In genomic region chr3:150183619-150184425, GRCh38 we compare ENCODE assay signal across 1 cellular context.
TF ChIP-seq lines count a peak whose summit lies in the region.

No MANE protein-coding gene starts in this region.

TF ChIP-seq in HepG2, 621 proteins besides CTCF, POLR2A, EP300 and RAD21 (continued from another document and continues in another):
- no peak for TF ChIP-seq JUNB (CRISPR knock-in tag; IDR thresholded peaks at IDR 0.05; ENCODE audit: borderline replicate concordance)
- no peak for TF ChIP-seq ZNF484 (CRISPR knock-in tag; IDR thresholded peaks at IDR 0.05; ENCODE audit: borderline replicate concordance, low read depth)
- TF ChIP-seq STAG1 (CRISPR knock-in tag; IDR thresholded peaks at IDR 0.05) = peak; percentile 75
- TF ChIP-seq CENPT (CRISPR knock-in tag; IDR thresholded peaks at IDR 0.05; ENCODE audit: low read depth) = no peak
- no peak for TF ChIP-seq ZNF569 (CRISPR knock-in tag; IDR thresholded peaks at IDR 0.05; ENCODE audit: borderline replicate concordance)
- TF ChIP-seq TFDP2 (CRISPR knock-in tag; IDR thresholded peaks at IDR 0.05) = no peak
- TF ChIP-seq SIX1 (CRISPR knock-in tag; IDR thresholded peaks at IDR 0.05; ENCODE audit: borderline replicate concordance) = no peak
- TF ChIP-seq ZNF773 (CRISPR knock-in tag; IDR thresholded peaks at IDR 0.05; ENCODE audit: borderline replicate concordance) = no peak
- TF ChIP-seq ZFP91 (CRISPR knock-in tag; IDR thresholded peaks at IDR 0.05; ENCODE audit: borderline replicate concordance) = peak; percentile 25; the same call in 1 of the 2 replicates
- 0 out of 2 replicates have a peak, but pooled peaks have one; percentile 10 for TF ChIP-seq GATAD2A (CRISPR knock-in tag; IDR thresholded peaks at IDR 0.05)
- TF ChIP-seq HES4 (CRISPR knock-in tag; IDR thresholded peaks at IDR 0.05; ENCODE audit: borderline replicate concordance) = no peak
- no peak for TF ChIP-seq ZHX1 (CRISPR knock-in tag; IDR thresholded peaks at IDR 0.05; ENCODE audit: low read depth)
- TF ChIP-seq MTA1 (CRISPR knock-in tag; IDR thresholded peaks at IDR 0.05; ENCODE audit: borderline replicate concordance) = no peak
- TF ChIP-seq SP140L (CRISPR knock-in tag; IDR thresholded peaks at IDR 0.05; ENCODE audit: borderline replicate concordance) = 0 out of 2 replicates have a peak, but pooled peaks have one; percentile 44
- TF ChIP-seq XBP1 (CRISPR knock-in tag; IDR thresholded peaks at IDR 0.05) = no peak
- TF ChIP-seq FOXP4 (CRISPR knock-in tag; IDR thresholded peaks at IDR 0.05) = 0 out of 2 replicates have a peak, but pooled peaks have one; percentile 7
- no peak for TF ChIP-seq ZNF142 (CRISPR knock-in tag; IDR thresholded peaks at IDR 0.05)
- no peak for TF ChIP-seq ZNF83 (CRISPR knock-in tag; IDR thresholded peaks at IDR 0.05; ENCODE audit: borderline replicate concordance)
- TF ChIP-seq CHCHD3 (CRISPR knock-in tag; IDR thresholded peaks at IDR 0.05) = no peak
- TF ChIP-seq NCOR1 (IDR thresholded peaks at IDR 0.05; ENCODE audit: borderline replicate concordance, low read length) = no peak
- no peak for TF ChIP-seq JDP2 (CRISPR knock-in tag; IDR thresholded peaks at IDR 0.05; ENCODE audit: borderline replicate concordance)
- no peak for TF ChIP-seq KDM5A (IDR thresholded peaks at IDR 0.05; ENCODE audit: borderline replicate concordance, low read length)
- peak; percentile 37; the same call in 1 of the 2 replicates for TF ChIP-seq BORCS8-MEF2B (CRISPR knock-in tag; IDR thresholded peaks at IDR 0.05)
- TF ChIP-seq ZNF205 (CRISPR knock-in tag; IDR thresholded peaks at IDR 0.05) = 0 out of 2 replicates have a peak, but pooled peaks have one; percentile 52
- no peak for TF ChIP-seq NR2F2 (IDR thresholded peaks at IDR 0.05; ENCODE audit: borderline replicate concordance, low read depth)
- no peak for TF ChIP-seq SP4 (CRISPR knock-in tag; IDR thresholded peaks at IDR 0.05)
- no peak for TF ChIP-seq ONECUT2 (CRISPR knock-in tag; IDR thresholded peaks at IDR 0.05)
- no peak for TF ChIP-seq TGIF2 (CRISPR knock-in tag; IDR thresholded peaks at IDR 0.05)
- TF ChIP-seq MAF1 (CRISPR knock-in tag; IDR thresholded peaks at IDR 0.05; ENCODE audit: borderline replicate concordance) = no peak
- no peak for TF ChIP-seq ZNF646 (CRISPR knock-in tag; IDR thresholded peaks at IDR 0.05)
- TF ChIP-seq CREB1 (IDR thresholded peaks at IDR 0.05) = no peak
- TF ChIP-seq CREB1 (CRISPR knock-in tag; IDR thresholded peaks at IDR 0.05) = no peak
- 0 out of 2 replicates have a peak, but pooled peaks have one; percentile 22 for TF ChIP-seq ZGPAT (CRISPR knock-in tag; IDR thresholded peaks at IDR 0.05)
- TF ChIP-seq CEBPG (CRISPR knock-in tag; IDR thresholded peaks at IDR 0.05) = peak; percentile 57
- no peak for TF ChIP-seq KLF16 (CRISPR knock-in tag; IDR thresholded peaks at IDR 0.05)
